2 cellular contexts compared by ENCODE assay signal in the genomic region with DNA sequence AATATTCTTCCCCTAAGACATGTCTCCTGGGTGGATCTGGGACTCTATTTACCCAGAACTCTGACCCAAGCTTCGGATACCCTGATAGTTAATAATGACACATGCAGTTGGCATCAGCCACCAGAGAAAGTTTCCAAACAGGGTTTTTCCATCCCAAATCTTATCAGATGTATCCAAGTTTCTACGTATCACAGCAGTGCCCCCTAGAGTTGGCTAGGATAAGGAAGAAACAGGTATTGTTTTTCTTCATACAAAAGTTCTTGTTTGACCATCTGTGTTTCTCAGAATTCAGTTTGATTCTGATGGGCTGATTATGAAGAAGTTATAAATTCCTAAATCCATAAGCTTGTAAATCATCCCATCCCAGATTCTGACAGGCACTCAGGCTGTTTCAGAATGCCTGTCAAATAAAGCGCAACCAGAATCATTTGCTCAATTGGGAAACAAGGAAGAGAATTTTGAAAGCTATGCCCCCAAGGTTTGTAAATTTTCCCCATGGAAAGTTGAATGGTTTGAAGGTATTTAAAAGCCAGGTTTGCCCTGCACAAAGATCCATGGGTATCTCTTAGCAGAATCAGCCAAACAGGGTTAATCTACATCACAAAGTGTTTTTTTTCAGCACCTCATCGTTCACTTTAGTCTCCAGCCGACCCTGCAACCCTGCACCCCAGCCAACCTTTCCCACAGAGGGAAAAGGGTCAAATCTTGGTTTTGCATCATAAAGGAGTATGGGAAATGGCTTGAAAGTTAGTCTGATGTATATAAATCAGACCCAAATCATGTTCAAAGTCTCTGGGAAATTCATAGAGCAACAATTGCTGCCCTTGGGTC.
TF ChIP-seq lines count a peak whose summit lies in the region.

No MANE protein-coding gene starts in this region.

TF ChIP-seq in WTC11, 78 proteins besides CTCF, POLR2A, EP300 and RAD21:
- TF ChIP-seq GRHL2 (CRISPR knock-in tag; IDR thresholded peaks at IDR 0.05; ENCODE audit: insufficient replicate concordance, severe bottlenecking): no peak
- peak; percentile 18; the same call in 1 of the 2 replicates for TF ChIP-seq CREM (CRISPR knock-in tag; IDR thresholded peaks at IDR 0.05)
TF ChIP-seq in WTC11: peak in this region for 1.

TF ChIP-seq in HepG2, 621 proteins besides CTCF, POLR2A, EP300 and RAD21:
- TF ChIP-seq, protein P1, sequence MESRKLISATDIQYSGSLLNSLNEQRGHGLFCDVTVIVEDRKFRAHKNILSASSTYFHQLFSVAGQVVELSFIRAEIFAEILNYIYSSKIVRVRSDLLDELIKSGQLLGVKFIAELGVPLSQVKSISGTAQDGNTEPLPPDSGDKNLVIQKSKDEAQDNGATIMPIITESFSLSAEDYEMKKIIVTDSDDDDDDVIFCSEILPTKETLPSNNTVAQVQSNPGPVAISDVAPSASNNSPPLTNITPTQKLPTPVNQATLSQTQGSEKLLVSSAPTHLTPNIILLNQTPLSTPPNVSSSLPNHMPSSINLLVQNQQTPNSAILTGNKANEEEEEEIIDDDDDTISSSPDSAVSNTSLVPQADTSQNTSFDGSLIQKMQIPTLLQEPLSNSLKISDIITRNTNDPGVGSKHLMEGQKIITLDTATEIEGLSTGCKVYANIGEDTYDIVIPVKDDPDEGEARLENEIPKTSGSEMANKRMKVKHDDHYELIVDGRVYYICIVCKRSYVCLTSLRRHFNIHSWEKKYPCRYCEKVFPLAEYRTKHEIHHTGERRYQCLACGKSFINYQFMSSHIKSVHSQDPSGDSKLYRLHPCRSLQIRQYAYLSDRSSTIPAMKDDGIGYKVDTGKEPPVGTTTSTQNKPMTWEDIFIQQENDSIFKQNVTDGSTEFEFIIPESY (CRISPR knock-in tag; IDR thresholded peaks at IDR 0.05): no peak
- TF ChIP-seq STAG1 (CRISPR knock-in tag; IDR thresholded peaks at IDR 0.05): peak; percentile 13; the same call in 1 of the 2 replicates
TF ChIP-seq in HepG2: peak in this region for 1.
